Comparison of ENCODE assay signal across 17 cellular contexts in genomic region chr14:21261824-21262223, GRCh38. TPM values are rescaled to one million over a fixed set of nuclear protein-coding genes. Genes with fewer than 3 reads are reported as not detected.
DNase-seq lines count a peak whose midpoint lies in the region; ATAC-seq, FAIRE-seq and TF ChIP-seq lines count a peak whose summit lies in the region.
"Had no signal": no experiment of that assay in that cellular context is flagged by ENCODE, and none has a peak within 500 bp of the region (broad histone marks: within the 10 kb centered on the region; RNA-seq: fewer than 3 reads in every experiment).

No MANE protein-coding gene starts in this region.

- peak overlapping the region; percentile 93 for H3K4me3 Mint-ChIP-seq in stimulated activated naive CD8-positive, alpha-beta T cell treated with anti-CD3 and anti-CD28 coated beads, Interleukin-15, Interleukin-2, amounts not matched to agents 100 ng/mL and 50 ng/mL, for 24 hours

- BruUV-seq in endothelial cell of umbilical vein (replicated peaks; lab: Mats Ljungman, UMichigan), result no TSS peak

- TF ChIP-seq POLR2A in endothelial cell of umbilical vein (IDR thresholded peaks at IDR 0.05; ENCODE audit: low read depth, low read length), result no peak

- H3K36me3 ChIP-seq in SU-DHL-6 (ENCODE audit: low read length), result peaks cover 72% of the 10 kb centered on the region
- peaks cover 21 to 43% of the 10 kb centered on the region in 2 experiments for H3K36me3 ChIP-seq in endothelial cell of umbilical vein (ENCODE audit: control insufficient read depth in 2 of 2, extremely low read depth in 1 of 2, insufficient read depth in 2 of 2, low read length in 2 of 2)
- peaks cover 6 to 98% of the 10 kb centered on the region in 2 donors for H3K36me3 ChIP-seq in left lung

- H3K27me3 Mint-ChIP-seq in stimulated activated naive CD8-positive, alpha-beta T cell treated with anti-CD3 and anti-CD28 coated beads, Interleukin-15, Interleukin-2, amounts not matched to agents 100 ng/mL and 50 ng/mL, for 24 hours, result no peaks in the 10 kb centered on the region
- H3K27me3 Mint-ChIP-seq: brain had no signal

- no peaks in the 10 kb centered on the region for H3K9me2 ChIP-seq in SU-DHL-6 (replicated peaks; ENCODE audit: insufficient read depth, low read length)

- no peak overlapping the region for H2AFZ ChIP-seq in SU-DHL-6 (ENCODE audit: low read depth, low read length, severe bottlenecking)
- H2AFZ ChIP-seq in endothelial cell of umbilical vein (ENCODE audit: low read depth, low read length), result no peak overlapping the region

- H3K4me3 ChIP-seq in SU-DHL-6 (ENCODE audit: insufficient read depth, low read length, poor library complexity, severe bottlenecking) (no peak overlapping the region), endothelial cell of umbilical vein (replicated peaks in 1 of 3; ENCODE audit: insufficient read depth in 1 of 3, low read depth in 1 of 3, low read length in 3 of 3) (no peak overlapping the region), left lung (no peak overlapping the region)
- H3K4me3 ChIP-seq: gastroesophageal sphincter had no signal

- H3K4me2 ChIP-seq in SU-DHL-6 (ENCODE audit: low read depth, low read length, poor library complexity, severe bottlenecking) (peak overlapping the region; percentile 97), endothelial cell of umbilical vein (ENCODE audit: insufficient read depth, low read length) (peak overlapping the region; percentile 2)

- H3K79me2 ChIP-seq in SU-DHL-6 (ENCODE audit: insufficient read depth, low read length) (peaks cover 100% of the 10 kb centered on the region), endothelial cell of umbilical vein (ENCODE audit: control insufficient read depth, insufficient read depth, low read length) (peaks cover 98% of the 10 kb centered on the region)

- TF ChIP-seq CTCF in SU-DHL-6 (IDR thresholded peaks at IDR 0.05; ENCODE audit: insufficient read depth, low read length, poor library complexity, severe bottlenecking) (no peak), endothelial cell of umbilical vein (IDR thresholded peaks at IDR 0.05; ENCODE audit: extremely low read depth in 1 of 2, insufficient read depth in 1 of 2, low read depth in 1 of 2, low read length in 2 of 2) (no peak), left lung (IDR thresholded peaks at IDR 0.05) (no peak)

- ATAC-seq in stimulated activated naive CD8-positive, alpha-beta T cell treated with anti-CD3 and anti-CD28 coated beads, Interleukin-15, Interleukin-2, amounts not matched to agents 100 U/mL and 50 U/mL, for 24 hours, result no peak
- ATAC-seq in left lung, result no peak
- ATAC-seq in GM18861 (IDR thresholded peaks at IDR 0.05; ENCODE audit: unreplicated experiment), result no peak
- ATAC-seq: gastroesophageal sphincter had no signal

- no peak for FAIRE-seq in endothelial cell of umbilical vein (lab: Jason Lieb, UNC)
- FAIRE-seq: H1, urothelium cell line had no signal

- H3K4me1 ChIP-seq in endothelial cell of umbilical vein (ENCODE audit: control insufficient read depth, extremely low read depth, insufficient read depth, low read length), result peaks cover 45% of the 10 kb centered on the region
- H3K4me1 ChIP-seq in left lung, result peaks cover 57 to 99% of the 10 kb centered on the region in 2 donors

- H3K9me3 Mint-ChIP-seq in stimulated activated naive CD8-positive, alpha-beta T cell treated with anti-CD3 and anti-CD28 coated beads, Interleukin-15, Interleukin-2, amounts not matched to agents 100 ng/mL and 50 ng/mL, for 24 hours, result no peaks in the 10 kb centered on the region
- H3K9me3 Mint-ChIP-seq: brain had no signal

- H3K27ac ChIP-seq in SU-DHL-6 (ENCODE audit: low read depth, low read length) (no peak overlapping the region), endothelial cell of umbilical vein (ENCODE audit: insufficient read depth, low read depth, low read length) (no peak overlapping the region), left lung (no peak overlapping the region)

- dilution Hi-C loops in endothelial cell of umbilical vein (cut with MboI; ENCODE audit: extremely low pct_ligation_motif_present, low sequenced_read_pairs), result no loop called here

- DNase-seq in stimulated activated naive CD8-positive, alpha-beta T cell treated with anti-CD3 and anti-CD28 coated beads, Interleukin-15, Interleukin-2, amounts not matched to agents 100 U/mL and 50 U/mL, for 24 hours, result no peak
- DNase-seq in endothelial cell of umbilical vein (ENCODE audit: low read depth, low spot score) (no peak), left lung (no peak), HUDEP-2 (lab: John Stamatoyannopoulos, UW; ENCODE audit: unreplicated experiment in 76 of 76) (no peak), cerebellar cortex (ENCODE audit: low spot score) (no peak)
- DNase-seq: C1 segment of cervical spinal cord, islet precursor cell, Kasumi-1, NCI-H2029 had no signal

- peaks cover 85% of the 10 kb centered on the region for H4K20me1 ChIP-seq in SU-DHL-6 (ENCODE audit: low read depth, low read length)
- H4K20me1 ChIP-seq in endothelial cell of umbilical vein (replicated peaks; ENCODE audit: control insufficient read depth, extremely low read depth, insufficient read depth, low read length), result peaks cover 52% of the 10 kb centered on the region

- H3K9me1 ChIP-seq in endothelial cell of umbilical vein (replicated peaks; ENCODE audit: control insufficient read depth, extremely low read depth, insufficient read depth, low read length), result peaks cover 2% of the 10 kb centered on the region

- H3K4me1 Mint-ChIP-seq in stimulated activated naive CD8-positive, alpha-beta T cell treated with anti-CD3 and anti-CD28 coated beads, Interleukin-15, Interleukin-2, amounts not matched to agents 100 ng/mL and 50 ng/mL, for 24 hours (ENCODE audit: low read depth), result peaks cover 96% of the 10 kb centered on the region

- CTCF ChIA-PET in endothelial cell of umbilical vein (lab: Charles Lee), result no interaction called here

- intact Hi-C loops in endothelial cell of umbilical vein (cut with micrococcal nuclease) (no loop called here), left lung (cut with DNase I) (no loop called here)

- H3K9me3 ChIP-seq in SU-DHL-6 (ENCODE audit: insufficient read depth, low read length), result no peaks in the 10 kb centered on the region
- H3K9me3 ChIP-seq in endothelial cell of umbilical vein (replicated peaks; ENCODE audit: control insufficient read depth, insufficient read depth, low read length), result no peaks in the 10 kb centered on the region
- no peaks in the 10 kb centered on the region for H3K9me3 ChIP-seq in left lung
- H3K9me3 ChIP-seq: gastroesophageal sphincter had no signal

- peaks cover 74% of the 10 kb centered on the region for H3F3A ChIP-seq in SU-DHL-6 (ENCODE audit: insufficient read depth)

- H3K36me3 Mint-ChIP-seq in stimulated activated naive CD8-positive, alpha-beta T cell treated with anti-CD3 and anti-CD28 coated beads, Interleukin-15, Interleukin-2, amounts not matched to agents 100 ng/mL and 50 ng/mL, for 24 hours (ENCODE audit: low read depth), result peaks cover 90% of the 10 kb centered on the region

- no peaks in the 10 kb centered on the region for H3K27me3 ChIP-seq in SU-DHL-6 (ENCODE audit: low read length)
- no peaks in the 10 kb centered on the region for H3K27me3 ChIP-seq in endothelial cell of umbilical vein (ENCODE audit: control insufficient read depth in 2 of 2, insufficient read depth in 2 of 2, low read length in 2 of 2)
- no peaks in the 10 kb centered on the region for H3K27me3 ChIP-seq in left lung
- H3K27me3 ChIP-seq: gastroesophageal sphincter had no signal

- POLR2A ChIA-PET in endothelial cell of umbilical vein (lab: Charles Lee), result interaction anchor here (0.6 kb wide), 1 partner anchor 46 kb away, joined by 14 read pairs; no protein-coding TSS in a partner anchor

- peak overlapping the region; percentile 99 for H3K27ac Mint-ChIP-seq in stimulated activated naive CD8-positive, alpha-beta T cell treated with anti-CD3 and anti-CD28 coated beads, Interleukin-15, Interleukin-2, amounts not matched to agents 100 ng/mL and 50 ng/mL, for 24 hours

- H3K9ac ChIP-seq in SU-DHL-6 (ENCODE audit: low read length) (no peak overlapping the region), endothelial cell of umbilical vein (replicated peaks; ENCODE audit: extremely low read depth, insufficient read depth, low read length) (no peak overlapping the region)

TF ChIP-seq in endothelial cell of umbilical vein, 7 proteins besides CTCF, POLR2A, EP300 and RAD21 (continues in another document):
- TF ChIP-seq EZH2 (IDR thresholded peaks at IDR 0.05; ENCODE audit: borderline replicate concordance, low read depth, low read length, severe bottlenecking) (no peak), GATA2 (IDR thresholded peaks at IDR 0.05; ENCODE audit: insufficient read depth, insufficient read length, low read depth, low read length) (no peak), MAX (IDR thresholded peaks at IDR 0.05; ENCODE audit: insufficient read depth, insufficient read length) (no peak), JUN (IDR thresholded peaks at IDR 0.05; ENCODE audit: borderline replicate concordance, insufficient read depth, insufficient read length, low read depth) (no peak), POLR2AphosphoS5 (IDR thresholded peaks at IDR 0.05; ENCODE audit: insufficient read depth, low read depth, low read length) (no peak), FOS (IDR thresholded peaks at IDR 0.05; ENCODE audit: borderline replicate concordance, insufficient read depth, low read length) (no peak)

RNA-seq across cellular contexts. Expression of gene HNRNPC, which starts 7.4 kb away (rescaled TPM):
- total RNA-seq in endothelial cell of umbilical vein, result 611 and 674 TPM in 2 replicates
- 309 and 531 TPM in 2 replicates for polyA plus RNA-seq in endothelial cell of umbilical vein
- polyA plus RNA-seq in endothelial cell of umbilical vein (2011; cell fraction: cytosol; rRNA removed), result 460 and 638 TPM in 2 replicates
- 352 and 493 TPM in 2 replicates for polyA plus RNA-seq in endothelial cell of umbilical vein (2011; cell fraction: nucleus; rRNA removed)
- 550 and 764 TPM in 2 replicates for polyA plus RNA-seq in endothelial cell of umbilical vein (2012)
- polyA minus RNA-seq in endothelial cell of umbilical vein, result 926 and 952 TPM in 2 replicates
- polyA minus RNA-seq in endothelial cell of umbilical vein (2011; cell fraction: cytosol; rRNA and poly(A)+ RNA removed), result 248 TPM
- polyA minus RNA-seq in endothelial cell of umbilical vein (2011; cell fraction: nucleus; rRNA and poly(A)+ RNA removed), result 514 and 693 TPM in 2 replicates
- total RNA-seq in left lung, result 100 to 1,000 TPM; 377 to 427 TPM

RNA-seq across cellular contexts. Expression of gene RPGRIP1, which starts 18.1 kb away (rescaled TPM):
- total RNA-seq in endothelial cell of umbilical vein (not detected in 2 replicates), left lung (1 to 10 TPM in 1 of 2 donors, under 1 TPM in 1; 0.41 to 1.3 TPM)
- not detected in 2 replicates for polyA plus RNA-seq in endothelial cell of umbilical vein
- polyA plus RNA-seq in endothelial cell of umbilical vein (2011; cell fraction: cytosol; rRNA removed), result not detected in 2 replicates
- not detected in 2 replicates for polyA plus RNA-seq in endothelial cell of umbilical vein (2011; cell fraction: nucleus; rRNA removed)
- polyA plus RNA-seq in endothelial cell of umbilical vein (2012), result 0.10 TPM in 1 of 2 replicates, not detected in the other
- polyA minus RNA-seq in endothelial cell of umbilical vein, result not detected in 2 replicates
- polyA minus RNA-seq in endothelial cell of umbilical vein (2011; cell fraction: cytosol; rRNA and poly(A)+ RNA removed), result not detected
- not detected in 2 replicates for polyA minus RNA-seq in endothelial cell of umbilical vein (2011; cell fraction: nucleus; rRNA and poly(A)+ RNA removed)
- total RNA-seq: pulmonary artery endothelial cell had no signal
